ENCODE assay signal across 1 cellular context in the genomic region with DNA sequence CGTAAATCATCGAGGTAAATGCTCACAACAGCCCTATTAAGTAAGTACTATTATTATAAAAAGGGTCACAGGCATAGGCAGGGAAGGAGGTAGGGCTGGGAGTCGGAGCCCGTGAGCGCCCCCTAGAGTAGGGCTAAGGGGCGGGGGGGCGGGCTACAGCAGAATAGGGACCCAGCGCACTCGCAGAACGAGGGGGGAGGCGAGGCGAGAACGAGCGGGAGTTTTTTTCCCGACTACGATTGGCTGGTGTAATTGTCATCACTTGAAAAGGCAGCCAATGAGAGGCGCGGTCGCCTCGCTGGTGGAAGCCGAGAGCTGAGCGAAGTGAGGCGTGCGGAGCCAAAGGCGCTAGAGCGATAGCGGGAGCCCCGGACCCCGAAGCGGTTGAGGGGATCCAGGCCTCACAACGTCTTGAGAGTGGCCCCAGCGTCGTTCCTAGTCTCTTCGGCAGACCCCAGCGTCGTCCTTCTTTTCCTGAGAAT.
A peak's percentile ranks its signal among the peaks of the same experiment; 100 is the strongest.
TF ChIP-seq lines count a peak whose summit lies in the region.

No MANE protein-coding gene starts in this region.

TF ChIP-seq in WTC11, 78 proteins besides CTCF, POLR2A, EP300 and RAD21 (continued from another document):
- TF ChIP-seq, protein P1, sequence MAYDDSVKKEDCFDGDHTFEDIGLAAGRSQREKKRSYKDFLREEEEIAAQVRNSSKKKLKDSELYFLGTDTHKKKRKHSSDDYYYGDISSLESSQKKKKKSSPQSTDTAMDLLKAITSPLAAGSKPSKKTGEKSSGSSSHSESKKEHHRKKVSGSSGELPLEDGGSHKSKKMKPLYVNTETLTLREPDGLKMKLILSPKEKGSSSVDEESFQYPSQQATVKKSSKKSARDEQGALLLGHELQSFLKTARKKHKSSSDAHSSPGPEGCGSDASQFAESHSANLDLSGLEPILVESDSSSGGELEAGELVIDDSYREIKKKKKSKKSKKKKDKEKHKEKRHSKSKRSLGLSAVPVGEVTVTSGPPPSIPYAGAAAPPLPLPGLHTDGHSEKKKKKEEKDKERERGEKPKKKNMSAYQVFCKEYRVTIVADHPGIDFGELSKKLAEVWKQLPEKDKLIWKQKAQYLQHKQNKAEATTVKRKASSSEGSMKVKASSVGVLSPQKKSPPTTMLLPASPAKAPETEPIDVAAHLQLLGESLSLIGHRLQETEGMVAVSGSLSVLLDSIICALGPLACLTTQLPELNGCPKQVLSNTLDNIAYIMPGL (CRISPR knock-in tag; IDR thresholded peaks at IDR 0.05), result 0 out of 2 replicates have a peak, but pooled peaks have one; percentile 30
- TF ChIP-seq FOXP1 (CRISPR knock-in tag; IDR thresholded peaks at IDR 0.05; ENCODE audit: borderline replicate concordance) (peak; percentile 57; the same call in 1 of the 2 replicates), FOXK1 (CRISPR knock-in tag; IDR thresholded peaks at IDR 0.05) (peak; percentile 64; the same call in 1 of the 2 replicates)
- TF ChIP-seq, protein P2, sequence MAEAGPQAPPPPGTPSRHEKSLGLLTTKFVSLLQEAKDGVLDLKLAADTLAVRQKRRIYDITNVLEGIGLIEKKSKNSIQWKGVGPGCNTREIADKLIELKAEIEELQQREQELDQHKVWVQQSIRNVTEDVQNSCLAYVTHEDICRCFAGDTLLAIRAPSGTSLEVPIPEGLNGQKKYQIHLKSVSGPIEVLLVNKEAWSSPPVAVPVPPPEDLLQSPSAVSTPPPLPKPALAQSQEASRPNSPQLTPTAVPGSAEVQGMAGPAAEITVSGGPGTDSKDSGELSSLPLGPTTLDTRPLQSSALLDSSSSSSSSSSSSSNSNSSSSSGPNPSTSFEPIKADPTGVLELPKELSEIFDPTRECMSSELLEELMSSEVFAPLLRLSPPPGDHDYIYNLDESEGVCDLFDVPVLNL (CRISPR knock-in tag; IDR thresholded peaks at IDR 0.05; ENCODE audit: borderline replicate concordance, low read depth), result no peak
- TF ChIP-seq, protein P3, sequence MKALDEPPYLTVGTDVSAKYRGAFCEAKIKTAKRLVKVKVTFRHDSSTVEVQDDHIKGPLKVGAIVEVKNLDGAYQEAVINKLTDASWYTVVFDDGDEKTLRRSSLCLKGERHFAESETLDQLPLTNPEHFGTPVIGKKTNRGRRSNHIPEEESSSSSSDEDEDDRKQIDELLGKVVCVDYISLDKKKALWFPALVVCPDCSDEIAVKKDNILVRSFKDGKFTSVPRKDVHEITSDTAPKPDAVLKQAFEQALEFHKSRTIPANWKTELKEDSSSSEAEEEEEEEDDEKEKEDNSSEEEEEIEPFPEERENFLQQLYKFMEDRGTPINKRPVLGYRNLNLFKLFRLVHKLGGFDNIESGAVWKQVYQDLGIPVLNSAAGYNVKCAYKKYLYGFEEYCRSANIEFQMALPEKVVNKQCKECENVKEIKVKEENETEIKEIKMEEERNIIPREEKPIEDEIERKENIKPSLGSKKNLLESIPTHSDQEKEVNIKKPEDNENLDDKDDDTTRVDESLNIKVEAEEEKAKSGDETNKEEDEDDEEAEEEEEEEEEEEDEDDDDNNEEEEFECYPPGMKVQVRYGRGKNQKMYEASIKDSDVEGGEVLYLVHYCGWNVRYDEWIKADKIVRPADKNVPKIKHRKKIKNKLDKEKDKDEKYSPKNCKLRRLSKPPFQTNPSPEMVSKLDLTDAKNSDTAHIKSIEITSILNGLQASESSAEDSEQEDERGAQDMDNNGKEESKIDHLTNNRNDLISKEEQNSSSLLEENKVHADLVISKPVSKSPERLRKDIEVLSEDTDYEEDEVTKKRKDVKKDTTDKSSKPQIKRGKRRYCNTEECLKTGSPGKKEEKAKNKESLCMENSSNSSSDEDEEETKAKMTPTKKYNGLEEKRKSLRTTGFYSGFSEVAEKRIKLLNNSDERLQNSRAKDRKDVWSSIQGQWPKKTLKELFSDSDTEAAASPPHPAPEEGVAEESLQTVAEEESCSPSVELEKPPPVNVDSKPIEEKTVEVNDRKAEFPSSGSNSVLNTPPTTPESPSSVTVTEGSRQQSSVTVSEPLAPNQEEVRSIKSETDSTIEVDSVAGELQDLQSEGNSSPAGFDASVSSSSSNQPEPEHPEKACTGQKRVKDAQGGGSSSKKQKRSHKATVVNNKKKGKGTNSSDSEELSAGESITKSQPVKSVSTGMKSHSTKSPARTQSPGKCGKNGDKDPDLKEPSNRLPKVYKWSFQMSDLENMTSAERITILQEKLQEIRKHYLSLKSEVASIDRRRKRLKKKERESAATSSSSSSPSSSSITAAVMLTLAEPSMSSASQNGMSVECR (CRISPR knock-in tag; IDR thresholded peaks at IDR 0.05; ENCODE audit: borderline replicate concordance), result 0 out of 2 replicates have a peak, but pooled peaks have one; percentile 63
- TF ChIP-seq, protein P4, sequence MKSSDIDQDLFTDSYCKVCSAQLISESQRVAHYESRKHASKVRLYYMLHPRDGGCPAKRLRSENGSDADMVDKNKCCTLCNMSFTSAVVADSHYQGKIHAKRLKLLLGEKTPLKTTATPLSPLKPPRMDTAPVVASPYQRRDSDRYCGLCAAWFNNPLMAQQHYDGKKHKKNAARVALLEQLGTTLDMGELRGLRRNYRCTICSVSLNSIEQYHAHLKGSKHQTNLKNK (CRISPR knock-in tag; IDR thresholded peaks at IDR 0.05), result no peak
